9 cellular contexts compared by ENCODE assay signal in genomic region chr20:37308098-37309050, GRCh38. TPM values are rescaled to one million over a fixed set of nuclear protein-coding genes. Genes with fewer than 3 reads are reported as not detected.
DNase-seq lines count a peak whose midpoint lies in the region; ATAC-seq and TF ChIP-seq lines count a peak whose summit lies in the region.
"Had no signal": no experiment of that assay in that cellular context is flagged by ENCODE, and none has a peak within 500 bp of the region (broad histone marks: within the 10 kb centered on the region; RNA-seq: fewer than 3 reads in every experiment).

No MANE protein-coding gene starts in this region.

- peak overlapping the region; percentile 14 for H3K27ac ChIP-seq in mammary epithelial cell (ENCODE audit: insufficient read depth, low read depth, low read length)
- H3K27ac ChIP-seq in testis = peak overlapping the region; percentile 79 to 82

- H3K27me3 ChIP-seq in mammary epithelial cell (ENCODE audit: insufficient read depth, low read length) = no peaks in the 10 kb centered on the region
- H3K27me3 ChIP-seq in testis = no peaks in the 10 kb centered on the region

- H3K9me3 ChIP-seq in mammary epithelial cell (replicated peaks; ENCODE audit: insufficient read depth, low read length) (no peaks in the 10 kb centered on the region), testis (no peaks in the 10 kb centered on the region)

- ATAC-seq in activated T-cell treated with anti-CD3 and anti-CD28 coated beads, Interleukin-2, amount 50 U/mL, for 4 hours = peak; percentile 92 to 93
- ATAC-seq in HG03025 (IDR thresholded peaks at IDR 0.05; ENCODE audit: low FRiP score, unreplicated experiment) = peak; percentile 71

- H3K9ac ChIP-seq in mammary epithelial cell (ENCODE audit: insufficient read depth, low read length) = no peak overlapping the region

- H2AFZ ChIP-seq in mammary epithelial cell (ENCODE audit: low read depth, low read length) = no peak overlapping the region

- H3K4me3 Mint-ChIP-seq in activated T-cell treated with anti-CD3 and anti-CD28 coated beads, Interleukin-2, amount 50 U/mL, for 4 hours = no peak overlapping the region

- dilution Hi-C loops in mammary epithelial cell (cut with HindIII; ENCODE audit: low sequenced_read_pairs) = no loop called here

- H3K27me3 Mint-ChIP-seq in activated T-cell treated with anti-CD3 and anti-CD28 coated beads, Interleukin-2, amount 50 U/mL, for 4 hours (ENCODE audit: low read depth) = no peaks in the 10 kb centered on the region

- CTCF ChIA-PET in mammary epithelial cell (lab: Charles Lee; ENCODE audit: low non-redundant PET) = no interaction called here

- no peaks in the 10 kb centered on the region for H3K9me3 Mint-ChIP-seq in activated T-cell treated with anti-CD3 and anti-CD28 coated beads, Interleukin-2, amount 50 U/mL, for 4 hours

- DNase-seq in activated T-cell treated with anti-CD3 and anti-CD28 coated beads, Interleukin-2, amount 50 U/mL, for 4 hours = no peak
- DNase-seq in activated T-cell treated with anti-CD3 and anti-CD28 coated beads for 4 hours (no peak), mammary epithelial cell (peak; percentile 75), testis (no peak), NCI-H128 (lab: John Stamatoyannopoulos, UW; ENCODE audit: unreplicated experiment) (no peak), NOMO-1 treated with DMSO at 0.1 percent for 48 hours (lab: John Stamatoyannopoulos, UW; ENCODE audit: unreplicated experiment) (no peak), SIG-M5 treated with dmso at 0.1 percent for 504 hours (lab: John Stamatoyannopoulos, UW; ENCODE audit: unreplicated experiment) (no peak)

- no peak overlapping the region for H3K4me2 ChIP-seq in mammary epithelial cell (ENCODE audit: insufficient read depth, low read depth, low read length)

- H3K4me1 ChIP-seq in mammary epithelial cell (ENCODE audit: insufficient read depth, low read length) (peaks cover 47% of the 10 kb centered on the region), testis (peaks cover 57% of the 10 kb centered on the region)

- H3K4me3 ChIP-seq in mammary epithelial cell (replicated peaks in 1 of 3; ENCODE audit: insufficient read depth in 1 of 3, low read depth in 2 of 3, low read length in 3 of 3) (no peak overlapping the region), testis (no peak overlapping the region)

- no peak for TF ChIP-seq POLR2A in testis (IDR thresholded peaks at IDR 0.05)

- H3K36me3 Mint-ChIP-seq in activated T-cell treated with anti-CD3 and anti-CD28 coated beads, Interleukin-2, amount 50 U/mL, for 4 hours (ENCODE audit: insufficient read depth) = peaks cover 25% of the 10 kb centered on the region

- H4K20me1 ChIP-seq in mammary epithelial cell (ENCODE audit: insufficient read depth, low read length) = no peaks in the 10 kb centered on the region

- no TSS peak for BruUV-seq in mammary epithelial cell (replicated peaks; lab: Mats Ljungman, UMichigan)

- no peak for TF ChIP-seq CTCF in mammary epithelial cell (conservative IDR thresholded peaks at IDR 0.05 in 1 of 2, IDR thresholded peaks at IDR 0.05 in 1 of 2; ENCODE audit: extremely low read depth in 1 of 2, insufficient read depth in 1 of 2, low read depth in 1 of 2, low read length in 2 of 2)
- no peak for TF ChIP-seq CTCF in testis (IDR thresholded peaks at IDR 0.05)

- peaks cover 71% of the 10 kb centered on the region for H3K79me2 ChIP-seq in mammary epithelial cell (ENCODE audit: insufficient read depth, low read length)

- intact Hi-C loops in mammary epithelial cell (cut with micrococcal nuclease) = no loop called here
- intact Hi-C loops in testis (cut with DNase I; ENCODE audit: low total_unique reads) = no loop called here

- H3K4me1 Mint-ChIP-seq in activated T-cell treated with anti-CD3 and anti-CD28 coated beads, Interleukin-2, amount 50 U/mL, for 4 hours (ENCODE audit: low read depth) = peaks cover 14% of the 10 kb centered on the region

- 68% methylated on average over 8 of the region's 8 CpGs for WGBS in mammary epithelial cell (ENCODE audit: low coverage, missing lambda C conversion rate)
- WGBS in testis, 2 donors = 70 to 81% methylated on average over 8 of the region's 8 CpGs

- H3K36me3 ChIP-seq in mammary epithelial cell (ENCODE audit: insufficient read depth, low read length) (peaks cover 11% of the 10 kb centered on the region), testis (ENCODE audit: low read depth, missing control alignments) (no peaks in the 10 kb centered on the region)

- in situ Hi-C loops in mammary epithelial cell (cut with MboI; ENCODE audit: low sequenced_read_pairs in 2 of 2) = no loop called here

RNA-seq across cellular contexts. Expression of gene MANBAL, which starts 18.9 kb away (rescaled TPM):
- total RNA-seq in activated T-cell treated with anti-CD3 and anti-CD28 coated beads, Interleukin-2, amount 50 U/mL, for 4 hours = 10 to 100 TPM; 15.3 to 16.6 (median 15.7) TPM
- total RNA-seq in mammary epithelial cell = 10 to 100 TPM; 19.0 to 58.5 TPM
- polyA plus RNA-seq in mammary epithelial cell = 117 TPM
- polyA minus RNA-seq in mammary epithelial cell = 58.0 TPM
- total RNA-seq in testis = 10 to 100 TPM; 42.4 to 68.4 TPM
- 92.4 TPM for polyA plus RNA-seq in testis (ENCODE audit: insufficient read depth, low read depth, low replicate concordance)

RNA-seq across cellular contexts. Expression of gene SRC, which starts 37.6 kb away (rescaled TPM):
- 1 to 10 TPM; 2.8 to 4.7 (median 3.8) TPM for total RNA-seq in activated T-cell treated with anti-CD3 and anti-CD28 coated beads, Interleukin-2, amount 50 U/mL, for 4 hours
- total RNA-seq in mammary epithelial cell = 10 to 100 TPM; 52.7 to 60.2 TPM
- polyA plus RNA-seq in mammary epithelial cell = 39.3 TPM
- polyA minus RNA-seq in mammary epithelial cell = 54.6 TPM
- total RNA-seq in testis = 100 to 1,000 TPM; 143 to 179 TPM
- 90.3 TPM for polyA plus RNA-seq in testis (ENCODE audit: insufficient read depth, low read depth, low replicate concordance)

RNA-seq across cellular contexts. Expression of gene GHRH, which starts 46.8 kb away (rescaled TPM):
- total RNA-seq in activated T-cell treated with anti-CD3 and anti-CD28 coated beads, Interleukin-2, amount 50 U/mL, for 4 hours = not detected
- total RNA-seq in mammary epithelial cell (not detected), testis (not detected)
- polyA plus RNA-seq in mammary epithelial cell (not detected), testis (ENCODE audit: insufficient read depth, low read depth, low replicate concordance) (not detected)
- not detected for polyA minus RNA-seq in mammary epithelial cell
- polyA plus RNA-seq: adipose tissue had no signal

Comparison
In these comparisons a context has a peak if more than half of its experiments do, and no peak if none do; other contexts are left out.
1. RNA of gene SRC, which starts 37.6 kb away (total RNA-seq): 143 to 179 TPM in testis and 52.7 to 60.2 TPM in mammary epithelial cell; 2.8 to 4.7 TPM in activated T-cell treated with anti-CD3 and anti-CD28 coated beads, Interleukin-2, amount 50 U/mL, for 4 hours; every median in the first group is over 4 times any median in the second.